In the genomic region with DNA sequence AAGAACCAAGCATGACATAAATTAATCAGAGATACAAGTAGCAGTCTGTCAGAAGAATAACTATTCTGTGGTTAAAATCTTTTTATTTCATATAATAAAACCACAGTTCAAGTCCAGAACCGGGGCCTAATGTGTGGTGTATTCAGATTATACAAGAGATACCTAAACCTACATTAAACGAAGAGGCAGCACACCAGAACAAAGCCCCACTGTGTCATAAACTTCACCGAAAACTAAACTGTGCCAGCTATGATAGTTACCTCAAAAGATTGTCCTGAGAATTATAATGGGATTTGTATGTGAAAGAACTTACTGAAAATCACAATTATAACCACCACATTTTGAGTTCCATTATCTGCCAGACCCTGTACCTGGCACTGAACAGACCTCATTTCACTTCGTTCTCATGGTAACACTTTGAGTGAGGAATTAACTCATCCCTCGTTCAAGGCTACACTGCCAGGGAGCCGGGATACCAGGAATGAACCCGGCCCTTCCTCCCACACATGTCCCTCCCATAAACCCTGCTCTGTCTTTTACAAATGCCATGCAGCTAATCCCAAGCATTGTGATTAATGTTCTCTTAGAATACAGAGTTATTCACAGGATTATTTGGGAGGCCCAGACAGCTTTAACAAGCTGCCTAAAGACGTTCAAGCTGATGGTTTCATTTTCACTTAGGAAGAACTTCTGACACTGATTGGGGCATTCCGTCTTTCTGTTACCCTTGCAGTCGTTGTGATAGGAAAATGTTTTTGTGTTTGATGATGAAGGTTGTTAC, we compare ENCODE assay signal across 1 cellular context.
TF ChIP-seq lines count a peak whose summit lies in the region.

No MANE protein-coding gene starts in this region.

TF ChIP-seq in GM12878, 131 proteins besides CTCF, POLR2A, EP300 and RAD21 (continued from another document):
- TF ChIP-seq, protein P1, sequence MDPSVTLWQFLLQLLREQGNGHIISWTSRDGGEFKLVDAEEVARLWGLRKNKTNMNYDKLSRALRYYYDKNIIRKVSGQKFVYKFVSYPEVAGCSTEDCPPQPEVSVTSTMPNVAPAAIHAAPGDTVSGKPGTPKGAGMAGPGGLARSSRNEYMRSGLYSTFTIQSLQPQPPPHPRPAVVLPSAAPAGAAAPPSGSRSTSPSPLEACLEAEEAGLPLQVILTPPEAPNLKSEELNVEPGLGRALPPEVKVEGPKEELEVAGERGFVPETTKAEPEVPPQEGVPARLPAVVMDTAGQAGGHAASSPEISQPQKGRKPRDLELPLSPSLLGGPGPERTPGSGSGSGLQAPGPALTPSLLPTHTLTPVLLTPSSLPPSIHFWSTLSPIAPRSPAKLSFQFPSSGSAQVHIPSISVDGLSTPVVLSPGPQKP (IDR thresholded peaks at IDR 0.05; ENCODE audit: low read depth, low read length) = no peak
- TF ChIP-seq ATF2 (IDR thresholded peaks at IDR 0.05; ENCODE audit: low read length) (no peak), CBFB (IDR thresholded peaks at IDR 0.05; ENCODE audit: low read depth) (no peak), SREBF2 (IDR thresholded peaks at IDR 0.05; ENCODE audit: low read length) (no peak), IRF3 (IDR thresholded peaks at IDR 0.05) (no peak), STAT1 (conservative IDR thresholded peaks at IDR 0.05) (no peak), ZNF207 (IDR thresholded peaks at IDR 0.05; ENCODE audit: borderline replicate concordance) (no peak), EED (IDR thresholded peaks at IDR 0.05; ENCODE audit: low read depth) (0 out of 2 replicates have a peak, but pooled peaks have one; percentile 40), USF2 (IDR thresholded peaks at IDR 0.05; ENCODE audit: borderline replicate concordance, low read depth, low read length) (no peak), IKZF2 (IDR thresholded peaks at IDR 0.05) (peak; percentile 90), RBBP5 (conservative IDR thresholded peaks at IDR 0.05) (peak; percentile 58; the same call in 1 of the 2 replicates), PAX5 (IDR thresholded peaks at IDR 0.05; ENCODE audit: borderline replicate concordance, low read depth, low read length) (no peak)
- TF ChIP-seq, protein P2, sequence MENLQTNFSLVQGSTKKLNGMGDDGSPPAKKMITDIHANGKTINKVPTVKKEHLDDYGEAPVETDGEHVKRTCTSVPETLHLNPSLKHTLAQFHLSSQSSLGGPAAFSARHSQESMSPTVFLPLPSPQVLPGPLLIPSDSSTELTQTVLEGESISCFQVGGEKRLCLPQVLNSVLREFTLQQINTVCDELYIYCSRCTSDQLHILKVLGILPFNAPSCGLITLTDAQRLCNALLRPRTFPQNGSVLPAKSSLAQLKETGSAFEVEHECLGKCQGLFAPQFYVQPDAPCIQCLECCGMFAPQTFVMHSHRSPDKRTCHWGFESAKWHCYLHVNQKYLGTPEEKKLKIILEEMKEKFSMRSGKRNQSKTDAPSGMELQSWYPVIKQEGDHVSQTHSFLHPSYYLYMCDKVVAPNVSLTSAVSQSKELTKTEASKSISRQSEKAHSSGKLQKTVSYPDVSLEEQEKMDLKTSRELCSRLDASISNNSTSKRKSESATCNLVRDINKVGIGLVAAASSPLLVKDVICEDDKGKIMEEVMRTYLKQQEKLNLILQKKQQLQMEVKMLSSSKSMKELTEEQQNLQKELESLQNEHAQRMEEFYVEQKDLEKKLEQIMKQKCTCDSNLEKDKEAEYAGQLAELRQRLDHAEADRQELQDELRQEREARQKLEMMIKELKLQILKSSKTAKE (IDR thresholded peaks at IDR 0.05; ENCODE audit: low read depth, poor library complexity, severe bottlenecking) = peak; percentile 54
